In the genomic region with DNA sequence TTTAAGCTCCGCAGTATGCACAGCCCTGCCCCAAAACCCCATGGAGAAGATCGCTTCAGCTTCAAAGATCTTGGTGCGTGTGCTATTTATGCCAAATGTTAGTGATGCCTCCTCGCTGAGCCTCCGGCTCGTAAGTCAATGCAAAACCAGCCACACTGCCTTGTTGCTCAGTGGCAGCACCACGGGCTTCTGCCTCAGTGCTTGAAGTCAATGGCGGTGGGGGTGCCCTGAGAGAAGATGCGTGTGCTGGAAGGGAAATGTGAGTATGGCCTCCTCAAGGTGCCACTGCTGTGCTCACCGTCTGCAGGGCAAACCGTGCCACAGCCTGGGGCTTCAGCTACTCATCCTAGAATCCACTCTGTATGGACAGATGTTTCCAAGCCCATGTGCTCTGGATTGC, we compare ENCODE assay signal across 21 cellular contexts.
DNase-seq lines count a peak whose midpoint lies in the region; ATAC-seq and TF ChIP-seq lines count a peak whose summit lies in the region.
"Had no signal": no experiment of that assay in that cellular context is flagged by ENCODE, and none has a peak within 500 bp of the region (broad histone marks: within the 10 kb centered on the region; RNA-seq: fewer than 3 reads in every experiment).

No MANE protein-coding gene starts in this region.

- H3K4me1 Mint-ChIP-seq in activated T-cell treated with anti-CD3 and anti-CD28 coated beads, Interleukin-2, amount 50 U/mL, for 24 hours (ENCODE audit: low read depth) = peaks cover 64% of the 10 kb centered on the region
- peaks cover 68% of the 10 kb centered on the region for H3K4me1 Mint-ChIP-seq in activated T-cell treated with anti-CD3 and anti-CD28 coated beads, Interleukin-2, amount 50 U/mL, for 4 hours (ENCODE audit: low read depth)
- H3K4me1 Mint-ChIP-seq in CD4-positive, CD25-positive, alpha-beta regulatory T cell = peaks cover 22 to 81% (median 47%) of the 10 kb centered on the region in 4 donors
- H3K4me1 Mint-ChIP-seq in activated T-helper 17 cell treated with anti-CD3 and anti-CD28 coated beads, Interleukin-2, amount 50 U/mL, for 72 hours = peaks cover 18% of the 10 kb centered on the region
- peaks cover 32% of the 10 kb centered on the region for H3K4me1 Mint-ChIP-seq in glutamatergic neuron (ENCODE audit: low read depth, unreplicated experiment)

- H3K27me3 ChIP-seq in CD4-positive, CD25-positive, alpha-beta regulatory T cell (ENCODE audit: control insufficient read depth, insufficient read depth, low read length) = no peaks in the 10 kb centered on the region
- H3K27me3 ChIP-seq: transverse colon had no signal

- no peaks in the 10 kb centered on the region for H3K36me3 ChIP-seq in CD4-positive, CD25-positive, alpha-beta regulatory T cell (ENCODE audit: control insufficient read depth, insufficient read depth, low read length)
- H3K36me3 ChIP-seq: transverse colon had no signal

- peaks cover 3% of the 10 kb centered on the region for H3K36me3 Mint-ChIP-seq in activated T-cell treated with anti-CD3 and anti-CD28 coated beads, Interleukin-2, amount 50 U/mL, for 24 hours (ENCODE audit: low read depth)
- H3K36me3 Mint-ChIP-seq in activated T-cell treated with anti-CD3 and anti-CD28 coated beads, Interleukin-2, amount 50 U/mL, for 4 hours (ENCODE audit: insufficient read depth) = peaks cover 11% of the 10 kb centered on the region
- peaks cover 17% of the 10 kb centered on the region for H3K36me3 Mint-ChIP-seq in CD4-positive, CD25-positive, alpha-beta regulatory T cell
- H3K36me3 Mint-ChIP-seq in activated T-helper 17 cell treated with anti-CD3 and anti-CD28 coated beads, Interleukin-2, amount 50 U/mL, for 72 hours (ENCODE audit: low read depth) = no peaks in the 10 kb centered on the region
- no peaks in the 10 kb centered on the region for H3K36me3 Mint-ChIP-seq in glutamatergic neuron (ENCODE audit: unreplicated experiment)

- no peak for DNase-seq in activated T-cell treated with anti-CD3 and anti-CD28 coated beads, Interleukin-2, amount 50 U/mL, for 24 hours
- DNase-seq in activated T-cell treated with anti-CD3 and anti-CD28 coated beads, Interleukin-2, amount 50 U/mL, for 4 hours = no peak
- DNase-seq in CD4-positive, CD25-positive, alpha-beta regulatory T cell = no peak
- DNase-seq in posterior vena cava (ENCODE audit: low spot score) (peak; percentile 64), glutamatergic neuron (no peak)
- DNase-seq: ACHN; activated CD4-positive, alpha-beta T cell treated with anti-CD3 and anti-CD28 coated beads for 4 hours; activated CD8-positive, alpha-beta memory T cell treated with anti-CD3 and anti-CD28 coated beads, Interleukin-2, amount 50 U/mL, for 48 hours; Calu3; effector CD4-positive, alpha-beta T cell; HCEC 1CT; islet precursor cell; KBM-7; left ventricle myocardium superior; NCI-H1417 treated with DMSO at 0.1 percent for 48 hours; NCI-H2107; NCI-H446; NCI-H774; transverse colon had no signal

- no peak for TF ChIP-seq CTCF in glutamatergic neuron (IDR thresholded peaks at IDR 0.05; ENCODE audit: partially characterized antibody, unreplicated experiment)

- ATAC-seq in activated T-cell treated with anti-CD3 and anti-CD28 coated beads, Interleukin-2, amount 50 U/mL, for 4 hours = no peak
- no peak for ATAC-seq in CD4-positive, CD25-positive, alpha-beta regulatory T cell (ENCODE audit: low read depth in 2 of 2)
- ATAC-seq in activated T-helper 17 cell treated with anti-CD3 and anti-CD28 coated beads, Interleukin-2, amount 50 U/mL, for 72 hours (replicated peaks) = no peak
- no peak for ATAC-seq in HG03520 (IDR thresholded peaks at IDR 0.05; ENCODE audit: unreplicated experiment)
- ATAC-seq: left ventricle myocardium superior had no signal

- H3K27ac ChIP-seq in CD4-positive, CD25-positive, alpha-beta regulatory T cell (ENCODE audit: insufficient read depth, low read length, poor library complexity, severe bottlenecking) = no peak overlapping the region

- H3K9me3 ChIP-seq in CD4-positive, CD25-positive, alpha-beta regulatory T cell (ENCODE audit: control insufficient read depth in 2 of 2, low read length in 2 of 2) = no peaks in the 10 kb centered on the region
- H3K9me3 ChIP-seq: transverse colon had no signal

- H3K4me3 ChIP-seq in CD4-positive, CD25-positive, alpha-beta regulatory T cell (ENCODE audit: low read depth, low read length) = no peak overlapping the region
- H3K4me3 ChIP-seq: transverse colon had no signal

- H3K27ac Mint-ChIP-seq in activated T-cell treated with anti-CD3 and anti-CD28 coated beads, Interleukin-2, amount 50 U/mL, for 24 hours = peak overlapping the region; percentile 9
- H3K27ac Mint-ChIP-seq in CD4-positive, CD25-positive, alpha-beta regulatory T cell = peak overlapping the region; percentile 6 to 83 (median 43)
- no peak overlapping the region for H3K27ac Mint-ChIP-seq in activated T-helper 17 cell treated with anti-CD3 and anti-CD28 coated beads, Interleukin-2, amount 50 U/mL, for 72 hours
- no peak overlapping the region for H3K27ac Mint-ChIP-seq in glutamatergic neuron (ENCODE audit: unreplicated experiment)

- intact Hi-C loops in posterior vena cava (cut with DNase I) = loop anchor here in 1 of 2 donors (10.0 kb wide), 1 partner anchor 116 kb away; no protein-coding TSS in a partner anchor

- peaks cover 34% of the 10 kb centered on the region for H3K4me1 ChIP-seq in CD4-positive, CD25-positive, alpha-beta regulatory T cell (ENCODE audit: control insufficient read depth, insufficient read depth, low read length, poor library complexity, severe bottlenecking)

- H3K9me3 Mint-ChIP-seq in activated T-cell treated with anti-CD3 and anti-CD28 coated beads, Interleukin-2, amount 50 U/mL, for 24 hours = no peaks in the 10 kb centered on the region
- no peaks in the 10 kb centered on the region for H3K9me3 Mint-ChIP-seq in activated T-cell treated with anti-CD3 and anti-CD28 coated beads, Interleukin-2, amount 50 U/mL, for 4 hours
- H3K9me3 Mint-ChIP-seq in CD4-positive, CD25-positive, alpha-beta regulatory T cell = peaks cover 0 to 2% (median 0%) of the 10 kb centered on the region in 7 donors
- H3K9me3 Mint-ChIP-seq in activated T-helper 17 cell treated with anti-CD3 and anti-CD28 coated beads, Interleukin-2, amount 50 U/mL, for 72 hours = no peaks in the 10 kb centered on the region
- peaks cover 5% of the 10 kb centered on the region for H3K9me3 Mint-ChIP-seq in glutamatergic neuron (ENCODE audit: unreplicated experiment)

- no peak overlapping the region for H3K4me3 Mint-ChIP-seq in activated T-cell treated with anti-CD3 and anti-CD28 coated beads, Interleukin-2, amount 50 U/mL, for 24 hours
- H3K4me3 Mint-ChIP-seq in activated T-cell treated with anti-CD3 and anti-CD28 coated beads, Interleukin-2, amount 50 U/mL, for 4 hours = no peak overlapping the region
- peak overlapping the region in 2 of 4 donors; percentile 31 to 76 for H3K4me3 Mint-ChIP-seq in CD4-positive, CD25-positive, alpha-beta regulatory T cell
- H3K4me3 Mint-ChIP-seq in activated T-helper 17 cell treated with anti-CD3 and anti-CD28 coated beads, Interleukin-2, amount 50 U/mL, for 72 hours = peak overlapping the region; percentile 16
- no peak overlapping the region for H3K4me3 Mint-ChIP-seq in glutamatergic neuron (ENCODE audit: unreplicated experiment)

- no peaks in the 10 kb centered on the region for H3K27me3 Mint-ChIP-seq in activated T-cell treated with anti-CD3 and anti-CD28 coated beads, Interleukin-2, amount 50 U/mL, for 24 hours
- H3K27me3 Mint-ChIP-seq in activated T-cell treated with anti-CD3 and anti-CD28 coated beads, Interleukin-2, amount 50 U/mL, for 4 hours (ENCODE audit: low read depth) = no peaks in the 10 kb centered on the region
- H3K27me3 Mint-ChIP-seq in CD4-positive, CD25-positive, alpha-beta regulatory T cell = no peaks in the 10 kb centered on the region
- no peaks in the 10 kb centered on the region for H3K27me3 Mint-ChIP-seq in activated T-helper 17 cell treated with anti-CD3 and anti-CD28 coated beads, Interleukin-2, amount 50 U/mL, for 72 hours
- H3K27me3 Mint-ChIP-seq in glutamatergic neuron (ENCODE audit: unreplicated experiment) = peaks cover 9% of the 10 kb centered on the region

Comparison
In these comparisons a context has a peak if more than half of its experiments do, and no peak if none do; other contexts are left out.
1. H3K27ac Mint-ChIP-seq: peak in activated T-cell treated with anti-CD3 and anti-CD28 coated beads, Interleukin-2, amount 50 U/mL, for 24 hours (single experiment) and CD4-positive, CD25-positive, alpha-beta regulatory T cell (3 of 3); none in activated T-helper 17 cell treated with anti-CD3 and anti-CD28 coated beads, Interleukin-2, amount 50 U/mL, for 72 hours (single experiment) and glutamatergic neuron (single experiment).